1 cellular context compared by ENCODE assay signal in genomic region chr19:35911790-35912189, GRCh38.
TF ChIP-seq lines count a peak whose summit lies in the region.

No MANE protein-coding gene starts in this region.

TF ChIP-seq in HepG2, 621 proteins besides CTCF, POLR2A, EP300 and RAD21:
- TF ChIP-seq E2F5 (CRISPR knock-in tag; conservative IDR thresholded peaks at IDR 0.05) (no peak), ETS1 (CRISPR knock-in tag; IDR thresholded peaks at IDR 0.05) (no peak), ZNF777 (CRISPR knock-in tag; IDR thresholded peaks at IDR 0.05) (no peak), BHLHE40 (IDR thresholded peaks at IDR 0.05; ENCODE audit: low read length) (no peak), KAT7 (CRISPR knock-in tag; IDR thresholded peaks at IDR 0.05; ENCODE audit: borderline replicate concordance) (no peak), MXI1 (IDR thresholded peaks at IDR 0.05; ENCODE audit: borderline replicate concordance, low read depth, low read length) (no peak), ZNF12 (CRISPR knock-in tag; IDR thresholded peaks at IDR 0.05) (no peak), BCLAF1 (IDR thresholded peaks at IDR 0.05) (no peak), PRMT3 (CRISPR knock-in tag; IDR thresholded peaks at IDR 0.05; ENCODE audit: borderline replicate concordance, low read depth) (no peak), RFXANK (CRISPR knock-in tag; IDR thresholded peaks at IDR 0.05) (no peak), CREBL2 (CRISPR knock-in tag; IDR thresholded peaks at IDR 0.05; ENCODE audit: borderline replicate concordance) (no peak), ELF3 (CRISPR knock-in tag; IDR thresholded peaks at IDR 0.05) (no peak), HMGXB4 (CRISPR knock-in tag; IDR thresholded peaks at IDR 0.05; ENCODE audit: borderline replicate concordance in 1 of 2, low read depth in 1 of 2) (no peak), ZNF552 (CRISPR knock-in tag; IDR thresholded peaks at IDR 0.05; ENCODE audit: borderline replicate concordance) (no peak), ZNF619 (CRISPR knock-in tag; IDR thresholded peaks at IDR 0.05) (no peak), SOX6 (IDR thresholded peaks at IDR 0.05) (no peak), SOX6 (CRISPR knock-in tag; IDR thresholded peaks at IDR 0.05) (no peak), ZNF20 (CRISPR knock-in tag; IDR thresholded peaks at IDR 0.05) (no peak), ZNF776 (CRISPR knock-in tag; IDR thresholded peaks at IDR 0.05) (no peak), ZNF792 (CRISPR knock-in tag; IDR thresholded peaks at IDR 0.05) (no peak)
